ENCODE assay signal across 22 cellular contexts in the genomic region with DNA sequence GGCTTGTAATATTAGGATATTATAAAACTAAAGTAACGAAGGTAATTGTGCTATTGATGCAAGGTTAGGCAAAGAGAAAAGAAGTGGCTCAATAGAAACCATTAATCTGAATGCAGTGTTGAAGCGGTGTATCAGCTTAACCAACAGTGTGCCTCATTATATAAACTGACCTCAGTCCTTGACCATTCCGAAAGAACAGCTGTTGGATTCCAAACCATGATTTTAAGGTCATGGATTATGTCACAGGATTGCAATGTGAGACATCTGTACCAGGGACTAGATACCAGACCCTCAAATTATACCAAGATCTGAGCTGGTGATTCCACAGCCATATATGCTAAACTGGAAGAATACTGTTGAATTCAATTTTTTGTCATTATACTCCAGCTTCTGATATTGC.
"Had no signal": no experiment of that assay in that cellular context is flagged by ENCODE, and none has a peak within 500 bp of the region (broad histone marks: within the 10 kb centered on the region; RNA-seq: fewer than 3 reads in every experiment).

No MANE protein-coding gene starts in this region.

- H3K9me3 Mint-ChIP-seq: activated B cell treated with CpG ODN at 0.5 μM for 24 hours; activated naive CD4-positive, alpha-beta T cell treated with anti-CD3 and anti-CD28 coated beads, Interleukin-2, amount 50 U/mL, for 72 hours; activated T-cell treated with anti-CD3 and anti-CD28 coated beads, Interleukin-2, amount 50 U/mL, for 24 hours; activated T-helper 17 cell treated with anti-CD3 and anti-CD28 coated beads, Interleukin-2, amount 50 U/mL, for 72 hours; naive B cell; stimulated activated naive CD8-positive, alpha-beta T cell treated with anti-CD3 and anti-CD28 coated beads, Interleukin-15, Interleukin-2, amounts not matched to agents 100 ng/mL and 50 ng/mL, for 24 hours had no signal

- H3K27ac ChIP-seq: epithelial cell of prostate, thyroid gland had no signal

- H3K4me1 Mint-ChIP-seq: activated CD4-positive, alpha-beta T cell treated with anti-CD3 and anti-CD28 coated beads for 36 hours; activated T-helper 17 cell treated with anti-CD3 and anti-CD28 coated beads, Interleukin-2, amount 50 U/mL, for 72 hours had no signal

- H3K4me3 Mint-ChIP-seq: activated B cell treated with CpG ODN at 0.5 μM for 24 hours; activated CD4-positive, alpha-beta T cell treated with anti-CD3 and anti-CD28 coated beads for 36 hours; activated T-cell treated with anti-CD3 and anti-CD28 coated beads, Interleukin-2, amount 50 U/mL, for 24 hours; activated T-helper 17 cell treated with anti-CD3 and anti-CD28 coated beads, Interleukin-2, amount 50 U/mL, for 72 hours; naive B cell; stimulated activated naive CD8-positive, alpha-beta T cell treated with anti-CD3 and anti-CD28 coated beads, Interleukin-15, Interleukin-2, amounts not matched to agents 100 ng/mL and 50 ng/mL, for 24 hours; T-helper 17 cell had no signal

- H3K27me3 ChIP-seq: thyroid gland had no signal

- ATAC-seq: activated CD4-positive, alpha-beta T cell treated with anti-CD3 and anti-CD28 coated beads for 36 hours; activated naive CD4-positive, alpha-beta T cell treated with anti-CD3 and anti-CD28 coated beads, Interleukin-2, amount 50 U/mL, for 72 hours; activated T-helper 17 cell treated with anti-CD3 and anti-CD28 coated beads, Interleukin-2, amount 50 U/mL, for 72 hours; left cardiac atrium; T-helper 17 cell had no signal

- H3K4me3 ChIP-seq: thyroid gland had no signal

- H3K27ac Mint-ChIP-seq: activated B cell treated with CpG ODN at 0.5 μM for 24 hours; activated CD4-positive, alpha-beta T cell treated with anti-CD3 and anti-CD28 coated beads for 36 hours; activated naive CD4-positive, alpha-beta T cell treated with anti-CD3 and anti-CD28 coated beads, Interleukin-2, amount 50 U/mL, for 72 hours; activated T-cell treated with anti-CD3 and anti-CD28 coated beads, Interleukin-2, amount 50 U/mL, for 24 hours; activated T-helper 17 cell treated with anti-CD3 and anti-CD28 coated beads, Interleukin-2, amount 50 U/mL, for 72 hours; stimulated activated naive CD8-positive, alpha-beta T cell treated with anti-CD3 and anti-CD28 coated beads, Interleukin-15, Interleukin-2, amounts not matched to agents 100 ng/mL and 50 ng/mL, for 24 hours; T-helper 17 cell had no signal

- H3K9me3 ChIP-seq: thyroid gland had no signal

- H3K36me3 ChIP-seq: thyroid gland had no signal

- H3K36me3 Mint-ChIP-seq: naive B cell had no signal

- DNase-seq: activated B cell treated with CpG ODN at 0.5 μM for 24 hours; activated CD4-positive, alpha-beta T cell treated with anti-CD3 and anti-CD28 coated beads for 36 hours; activated CD4-positive, alpha-beta T cell treated with anti-CD3 and anti-CD28 coated beads, Interleukin-2, amount 50 U/mL, for 4 hours; activated CD8-positive, alpha-beta memory T cell treated with anti-CD3 and anti-CD28 coated beads for 24 hours; activated CD8-positive, alpha-beta memory T cell treated with anti-CD3 and anti-CD28 coated beads, Interleukin-2, amount 50 U/mL, for 4 hours; activated T-cell treated with anti-CD3 and anti-CD28 coated beads, Interleukin-2, amount 50 U/mL, for 24 hours; cerebellar nuclear complex; cortex of kidney; head of caudate nucleus; hypothalamus; left cardiac atrium; naive B cell; posterior cingulate gyrus; stimulated activated CD4-positive, alpha-beta T cell treated with anti-CD3 and anti-CD28 coated beads, Interleukin-4, amount 100 ng/mL, for 4 hours; substantia nigra; SW 1271; T-helper 17 cell; thyroid gland had no signal
